ENCODE assay signal across 1 cellular context in genomic region chr14:34425095-34425851, GRCh38.
TF ChIP-seq lines count a peak whose summit lies in the region.

No MANE protein-coding gene starts in this region.

TF ChIP-seq in HepG2, 621 proteins besides CTCF, POLR2A, EP300 and RAD21:
- TF ChIP-seq LCORL (IDR thresholded peaks at IDR 0.05) (no peak), LCORL (CRISPR knock-in tag; IDR thresholded peaks at IDR 0.05) (0 out of 2 replicates have a peak, but pooled peaks have one; percentile 22), PHF5A (CRISPR knock-in tag; IDR thresholded peaks at IDR 0.05; ENCODE audit: low read depth, unreplicated experiment) (no peak), TFE3 (CRISPR knock-in tag; IDR thresholded peaks at IDR 0.05) (peak; percentile 79; the same call in 1 of the 2 replicates), FOSL2 (CRISPR knock-in tag; IDR thresholded peaks at IDR 0.05) (peak; percentile 86), PHB2 (IDR thresholded peaks at IDR 0.05; ENCODE audit: partially characterized antibody) (no peak), BHLHE40 (IDR thresholded peaks at IDR 0.05; ENCODE audit: low read length) (0 out of 2 replicates have a peak, but pooled peaks have one; percentile 15)
